32 cellular contexts compared by ENCODE assay signal in the genomic region with DNA sequence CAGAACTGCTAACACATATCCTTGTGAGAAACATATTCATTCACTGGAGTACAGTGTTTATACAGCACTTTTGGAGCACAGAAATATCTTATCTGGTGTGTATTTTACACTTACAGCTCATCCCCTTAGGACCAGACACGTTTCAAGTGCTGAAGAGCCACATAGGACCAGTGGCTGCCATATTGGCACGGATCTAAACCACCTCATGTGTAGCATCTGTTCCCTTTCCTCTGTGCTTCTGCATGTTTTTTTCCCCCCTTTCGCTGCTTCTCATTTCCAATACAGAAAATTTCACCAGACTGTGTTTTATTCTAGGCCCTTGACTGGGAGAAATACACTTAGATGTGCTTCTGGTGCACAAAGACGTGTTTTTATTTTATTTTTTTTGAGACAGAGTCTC.
"Had no signal": no experiment of that assay in that cellular context is flagged by ENCODE, and none has a peak within 500 bp of the region (broad histone marks: within the 10 kb centered on the region; RNA-seq: fewer than 3 reads in every experiment).

No MANE protein-coding gene starts in this region.

- DNase-seq: activated effector memory CD4-positive, alpha-beta T cell treated with anti-CD3 and anti-CD28 coated beads, Interleukin-2, amount 50 U/mL, for 16 hours; activated effector memory CD4-positive, alpha-beta T cell treated with Interleukin-2 at 50 U/mL for 16 hours; activated gamma-delta T cell; activated gamma-delta T cell treated with Interleukin-2 at 50 U/mL for 16 hours; activated naive CD4-positive, alpha-beta T cell; activated naive CD4-positive, alpha-beta T cell treated with anti-CD3 and anti-CD28 coated beads for 36 hours; activated naive CD4-positive, alpha-beta T cell treated with anti-CD3 and anti-CD28 coated beads, Interleukin-2, amount 10 ng/mL, durations not matched to agents 7 days and 5 days; activated naive CD4-positive, alpha-beta T cell treated with anti-CD3 and anti-CD28 coated beads, Interleukin-2, amount 50 U/mL, for 16 hours; activated naive CD4-positive, alpha-beta T cell treated with Interleukin-2 at 50 U/mL for 16 hours; activated naive CD8-positive, alpha-beta T cell treated with anti-CD3 and anti-CD28 coated beads for 36 hours; activated naive CD8-positive, alpha-beta T cell treated with anti-CD3 and anti-CD28 coated beads, Interleukin-2, amount 10 ng/mL, durations not matched to agents 7 days and 5 days; activated T-cell treated with anti-CD3 and anti-CD28 coated beads, Interleukin-2, amount 50 U/mL, for 1 hour; activated T-cell treated with anti-CD3 and anti-CD28 coated beads, Interleukin-2, amount 50 U/mL, for 24 hours; activated T-cell treated with anti-CD3 and anti-CD28 coated beads, Interleukin-2, amount 50 U/mL, for 4 hours; activated T-cell treated with anti-CD3 and anti-CD28 coated beads, Interleukin-2, amount 50 U/mL, for 48 hours; activated T-cell treated with anti-CD3 and anti-CD28 coated beads, Interleukin-2, amount 50 U/mL, for 72 hours; adrenal gland; amniotic stem cell; amygdala; aorta; body of pancreas; brain microvascular endothelial cell; central memory CD4-positive, alpha-beta T cell; cerebellar nuclear complex had no signal

- ATAC-seq: activated naive CD4-positive, alpha-beta T cell treated with anti-CD3 and anti-CD28 coated beads, Interleukin-2, amount 50 U/mL, for 72 hours; activated T-cell treated with anti-CD3 and anti-CD28 coated beads, Interleukin-2, amount 50 U/mL, for 4 hours; activated T-cell treated with anti-CD3 and anti-CD28 coated beads, Interleukin-2, amount 50 U/mL, for 72 hours; activated T-helper 17 cell treated with anti-CD3 and anti-CD28 coated beads, Interleukin-2, amount 50 U/mL, for 72 hours; body of pancreas had no signal

- H3K36me3 Mint-ChIP-seq: activated naive CD4-positive, alpha-beta T cell treated with anti-CD3 and anti-CD28 coated beads, Interleukin-2, amount 10 ng/mL, durations not matched to agents 7 days and 5 days; activated naive CD4-positive, alpha-beta T cell treated with anti-CD3 and anti-CD28 coated beads, Interleukin-2, amount 50 U/mL, for 24 hours; activated naive CD4-positive, alpha-beta T cell treated with anti-CD3 and anti-CD28 coated beads, Interleukin-2, amount 50 U/mL, for 72 hours; activated naive CD8-positive, alpha-beta T cell; activated naive CD8-positive, alpha-beta T cell treated with anti-CD3 and anti-CD28 coated beads for 36 hours; activated naive CD8-positive, alpha-beta T cell treated with anti-CD3 and anti-CD28 coated beads, Interleukin-2, amount 10 ng/mL, durations not matched to agents 7 days and 5 days; brain had no signal

- H3K9me3 Mint-ChIP-seq: activated naive CD4-positive, alpha-beta T cell treated with anti-CD3 and anti-CD28 coated beads for 36 hours; activated naive CD4-positive, alpha-beta T cell treated with anti-CD3 and anti-CD28 coated beads, Interleukin-2, amount 10 ng/mL, durations not matched to agents 7 days and 5 days; activated naive CD4-positive, alpha-beta T cell treated with anti-CD3 and anti-CD28 coated beads, Interleukin-2, amount 50 U/mL, for 24 hours; activated naive CD4-positive, alpha-beta T cell treated with anti-CD3 and anti-CD28 coated beads, Interleukin-2, amount 50 U/mL, for 72 hours; activated naive CD8-positive, alpha-beta T cell treated with anti-CD3 and anti-CD28 coated beads for 36 hours; activated naive CD8-positive, alpha-beta T cell treated with anti-CD3 and anti-CD28 coated beads, Interleukin-2, amount 10 ng/mL, durations not matched to agents 7 days and 5 days; activated T-cell treated with anti-CD3 and anti-CD28 coated beads, Interleukin-2, amount 50 U/mL, for 24 hours; activated T-cell treated with anti-CD3 and anti-CD28 coated beads, Interleukin-2, amount 50 U/mL, for 4 hours; activated T-cell treated with anti-CD3 and anti-CD28 coated beads, Interleukin-2, amount 50 U/mL, for 72 hours; activated T-helper 1 cell treated with anti-CD3 and anti-CD28 coated beads, Interleukin-12 subunit alpha, Interleukin-12 subunit beta, Interleukin-2, Interleukin-4 antibody, amounts not matched to agents 30 ng/mL and 10 ng/mL and 1 ng/mL, durations not matched to agents 14 hours and 24 hours and 36 hours; activated T-helper 17 cell treated with anti-CD3 and anti-CD28 coated beads, Interleukin-2, amount 50 U/mL, for 72 hours; activated T-helper 2 cell treated with anti-CD3 and anti-CD28 coated beads, Interferon-gamma antibody, Interleukin-2, Interleukin-4, amounts not matched to agents 10 μg/mL and 5 μg/mL and 100 μg/mL, durations not matched to agents 14 hours and 24 hours and 36 hours; brain; central memory CD8-positive, alpha-beta T cell had no signal

- H3K4me1 Mint-ChIP-seq: activated naive CD4-positive, alpha-beta T cell treated with anti-CD3 and anti-CD28 coated beads, Interleukin-2, amount 10 ng/mL, durations not matched to agents 7 days and 5 days; activated naive CD4-positive, alpha-beta T cell treated with anti-CD3 and anti-CD28 coated beads, Interleukin-2, amount 50 U/mL, for 24 hours; activated naive CD8-positive, alpha-beta T cell treated with anti-CD3 and anti-CD28 coated beads for 36 hours; activated naive CD8-positive, alpha-beta T cell treated with anti-CD3 and anti-CD28 coated beads, Interleukin-2, amount 10 ng/mL, durations not matched to agents 7 days and 5 days; activated T-helper 17 cell treated with anti-CD3 and anti-CD28 coated beads, Interleukin-2, amount 50 U/mL, for 72 hours; brain; central memory CD8-positive, alpha-beta T cell had no signal

- H3K27ac Mint-ChIP-seq: activated naive CD4-positive, alpha-beta T cell treated with anti-CD3 and anti-CD28 coated beads for 36 hours; activated naive CD4-positive, alpha-beta T cell treated with anti-CD3 and anti-CD28 coated beads, Interleukin-2, amount 10 ng/mL, durations not matched to agents 7 days and 5 days; activated naive CD4-positive, alpha-beta T cell treated with anti-CD3 and anti-CD28 coated beads, Interleukin-2, amount 50 U/mL, for 24 hours; activated naive CD8-positive, alpha-beta T cell; activated naive CD8-positive, alpha-beta T cell treated with anti-CD3 and anti-CD28 coated beads for 36 hours; activated naive CD8-positive, alpha-beta T cell treated with anti-CD3 and anti-CD28 coated beads, Interleukin-2, amount 10 ng/mL, durations not matched to agents 7 days and 5 days; activated T-cell treated with anti-CD3 and anti-CD28 coated beads, Interleukin-2, amount 50 U/mL, for 24 hours; activated T-cell treated with anti-CD3 and anti-CD28 coated beads, Interleukin-2, amount 50 U/mL, for 72 hours; activated T-helper 1 cell treated with anti-CD3 and anti-CD28 coated beads, Interleukin-12 subunit alpha, Interleukin-12 subunit beta, Interleukin-2, Interleukin-4 antibody, amounts not matched to agents 30 ng/mL and 10 ng/mL and 1 ng/mL, durations not matched to agents 14 hours and 24 hours and 36 hours; activated T-helper 17 cell treated with anti-CD3 and anti-CD28 coated beads, Interleukin-2, amount 50 U/mL, for 72 hours; activated T-helper 2 cell treated with anti-CD3 and anti-CD28 coated beads, Interferon-gamma antibody, Interleukin-2, Interleukin-4, amounts not matched to agents 10 μg/mL and 5 μg/mL and 100 μg/mL, durations not matched to agents 14 hours and 24 hours and 36 hours had no signal

- H3K27me3 Mint-ChIP-seq: activated naive CD4-positive, alpha-beta T cell treated with anti-CD3 and anti-CD28 coated beads, Interleukin-2, amount 10 ng/mL, durations not matched to agents 7 days and 5 days; activated naive CD4-positive, alpha-beta T cell treated with anti-CD3 and anti-CD28 coated beads, Interleukin-2, amount 50 U/mL, for 24 hours; activated naive CD8-positive, alpha-beta T cell; activated naive CD8-positive, alpha-beta T cell treated with anti-CD3 and anti-CD28 coated beads for 36 hours; activated naive CD8-positive, alpha-beta T cell treated with anti-CD3 and anti-CD28 coated beads, Interleukin-2, amount 10 ng/mL, durations not matched to agents 7 days and 5 days; activated T-helper 17 cell treated with anti-CD3 and anti-CD28 coated beads, Interleukin-2, amount 50 U/mL, for 72 hours; brain; central memory CD8-positive, alpha-beta T cell had no signal

- H3K4me3 Mint-ChIP-seq: activated naive CD4-positive, alpha-beta T cell treated with anti-CD3 and anti-CD28 coated beads for 36 hours; activated naive CD4-positive, alpha-beta T cell treated with anti-CD3 and anti-CD28 coated beads, Interleukin-2, amount 10 ng/mL, durations not matched to agents 7 days and 5 days; activated naive CD4-positive, alpha-beta T cell treated with anti-CD3 and anti-CD28 coated beads, Interleukin-2, amount 50 U/mL, for 24 hours; activated naive CD8-positive, alpha-beta T cell; activated naive CD8-positive, alpha-beta T cell treated with anti-CD3 and anti-CD28 coated beads for 36 hours; activated naive CD8-positive, alpha-beta T cell treated with anti-CD3 and anti-CD28 coated beads, Interleukin-2, amount 10 ng/mL, durations not matched to agents 7 days and 5 days; activated T-cell treated with anti-CD3 and anti-CD28 coated beads, Interleukin-2, amount 50 U/mL, for 24 hours; activated T-cell treated with anti-CD3 and anti-CD28 coated beads, Interleukin-2, amount 50 U/mL, for 4 hours; activated T-cell treated with anti-CD3 and anti-CD28 coated beads, Interleukin-2, amount 50 U/mL, for 72 hours; activated T-helper 1 cell treated with anti-CD3 and anti-CD28 coated beads, Interleukin-12 subunit alpha, Interleukin-12 subunit beta, Interleukin-2, Interleukin-4 antibody, amounts not matched to agents 30 ng/mL and 10 ng/mL and 1 ng/mL, durations not matched to agents 14 hours and 24 hours and 36 hours; activated T-helper 17 cell treated with anti-CD3 and anti-CD28 coated beads, Interleukin-2, amount 50 U/mL, for 72 hours; brain; central memory CD8-positive, alpha-beta T cell had no signal
